2 cellular contexts compared by ENCODE assay signal in genomic region chr17:78940708-78941107, GRCh38.
TF ChIP-seq lines count a peak whose summit lies in the region.

No MANE protein-coding gene starts in this region.

TF ChIP-seq in HEK293, 187 proteins besides CTCF, POLR2A, EP300 and RAD21 (continued from another document):
- TF ChIP-seq MEIS1 (CRISPR knock-in tag; IDR thresholded peaks at IDR 0.05; ENCODE audit: borderline replicate concordance) (no peak), GLIS1 (tag by site-specific recombination; IDR thresholded peaks at IDR 0.05) (peak; percentile 11; the same call in 1 of the 2 replicates), HOXA7 (CRISPR knock-in tag; IDR thresholded peaks at IDR 0.05; ENCODE audit: borderline replicate concordance) (no peak), ZNF341 (tag by site-specific recombination; IDR thresholded peaks at IDR 0.05; ENCODE audit: low read depth) (0 out of 2 replicates have a peak, but pooled peaks have one; percentile 38), ZBTB20 (tag by site-specific recombination; IDR thresholded peaks at IDR 0.05) (no peak), ZNF302 (tag by site-specific recombination; IDR thresholded peaks at IDR 0.05; ENCODE audit: low read depth) (no peak), ZBTB7A (tag by site-specific recombination; IDR thresholded peaks at IDR 0.05; ENCODE audit: low read depth) (no peak)

TF ChIP-seq in GM12878, 131 proteins besides CTCF, POLR2A, EP300 and RAD21 (continued from another document):
- TF ChIP-seq USF1 (IDR thresholded peaks at IDR 0.05; ENCODE audit: borderline replicate concordance, extremely low read length, insufficient read depth, low read depth, low read length) (peak; percentile 39), IKZF2 (IDR thresholded peaks at IDR 0.05) (no peak)
